In genomic region chr5:14936588-14936987, GRCh38 we compare ENCODE assay signal across 14 cellular contexts.
DNase-seq lines count a peak whose midpoint lies in the region; ATAC-seq and TF ChIP-seq lines count a peak whose summit lies in the region.
"Had no signal": no experiment of that assay in that cellular context is flagged by ENCODE, and none has a peak within 500 bp of the region (broad histone marks: within the 10 kb centered on the region; RNA-seq: fewer than 3 reads in every experiment).

No MANE protein-coding gene starts in this region.

- intact Hi-C loops in left ventricle myocardium inferior (cut with micrococcal nuclease) = no loop called here

- H3K4me1 Mint-ChIP-seq in neural crest cell = peaks cover 34% of the 10 kb centered on the region

- H3F3A ChIP-seq in Loucy (ENCODE audit: low read depth) = no peaks in the 10 kb centered on the region; the same call in 1 of the 2 replicates

- no peaks in the 10 kb centered on the region for H3K27me3 ChIP-seq in left ventricle myocardium inferior (ENCODE audit: low read depth)
- no peaks in the 10 kb centered on the region for H3K27me3 ChIP-seq in right atrium auricular region
- H3K27me3 ChIP-seq in Loucy (ENCODE audit: insufficient read depth, low read length, poor library complexity, severe bottlenecking) = no peaks in the 10 kb centered on the region

- no peaks in the 10 kb centered on the region for H3K9me3 ChIP-seq in left ventricle myocardium inferior (replicated peaks)
- H3K9me3 ChIP-seq in right atrium auricular region = no peaks in the 10 kb centered on the region
- no peaks in the 10 kb centered on the region for H3K9me3 ChIP-seq in Loucy (ENCODE audit: insufficient read depth, low read depth, low read length)
- H3K9me3 ChIP-seq: BE2C had no signal

- no peaks in the 10 kb centered on the region for H3K36me3 ChIP-seq in left ventricle myocardium inferior
- no peaks in the 10 kb centered on the region for H3K36me3 ChIP-seq in right atrium auricular region
- no peaks in the 10 kb centered on the region for H3K36me3 ChIP-seq in Loucy (ENCODE audit: insufficient read depth, low read length)
- H3K36me3 ChIP-seq: BE2C had no signal

- no peaks in the 10 kb centered on the region for H3K9me2 ChIP-seq in Loucy (replicated peaks; ENCODE audit: low read depth, low read length)

- no peak overlapping the region for H2AFZ ChIP-seq in Loucy (ENCODE audit: low read length)

- H3K4me3 ChIP-seq in left ventricle myocardium inferior (peak overlapping the region; percentile 8), right atrium auricular region (no peak overlapping the region), Loucy (ENCODE audit: low read length, poor library complexity, severe bottlenecking) (no peak overlapping the region)
- H3K4me3 ChIP-seq: A549 had no signal

- TF ChIP-seq CTCF in left ventricle myocardium inferior (IDR thresholded peaks at IDR 0.05; ENCODE audit: borderline replicate concordance) (no peak), right atrium auricular region (IDR thresholded peaks at IDR 0.05) (no peak), Loucy (conservative IDR thresholded peaks at IDR 0.05; ENCODE audit: low read length) (no peak), neural crest cell (conservative IDR thresholded peaks at IDR 0.05) (no peak)

- H3K79me2 ChIP-seq in Loucy (ENCODE audit: insufficient read depth, low read length) = no peaks in the 10 kb centered on the region

- H3K4me2 ChIP-seq in Loucy (ENCODE audit: low read depth, low read length, poor library complexity, severe bottlenecking) = peak overlapping the region; percentile 26

- ATAC-seq in HG03342 (IDR thresholded peaks at IDR 0.05; ENCODE audit: unreplicated experiment) (no peak), HG02798 (IDR thresholded peaks at IDR 0.05; ENCODE audit: poor library complexity, unreplicated experiment) (no peak)
- ATAC-seq: A549 had no signal

- H3K4me3 Mint-ChIP-seq in neural crest cell = no peak overlapping the region
- H3K4me3 Mint-ChIP-seq: CD4-positive, CD25-positive, alpha-beta regulatory T cell; HFFc6 had no signal

- H3K4me1 ChIP-seq in left ventricle myocardium inferior (peaks cover 8% of the 10 kb centered on the region), right atrium auricular region (peaks cover 0 to 7% of the 10 kb centered on the region in 2 donors), Loucy (ENCODE audit: insufficient read depth, low read length, poor library complexity, severe bottlenecking) (peaks cover 21% of the 10 kb centered on the region)
- H3K4me1 ChIP-seq: A549, BE2C had no signal

- no peaks in the 10 kb centered on the region for H4K20me1 ChIP-seq in Loucy (ENCODE audit: insufficient read depth, low read length, poor library complexity, severe bottlenecking)

- H3K36me3 Mint-ChIP-seq in neural crest cell (ENCODE audit: low read depth) = peaks cover 5% of the 10 kb centered on the region
- H3K36me3 Mint-ChIP-seq: CD4-positive, CD25-positive, alpha-beta regulatory T cell had no signal

- DNase-seq in left ventricle myocardium inferior (no peak), right atrium auricular region (ENCODE audit: low spot score) (no peak), neural crest cell (ENCODE audit: low read depth, low spot score) (no peak), SHP77 (lab: John Stamatoyannopoulos, UW) (no peak)
- DNase-seq: BE2C; CD4-positive, CD25-positive, alpha-beta regulatory T cell; DMS 273 treated with DMSO at 0.1 percent for 48 hours; HCEC 1CT; HFFc6 had no signal

- peaks cover 9% of the 10 kb centered on the region for H3K9me3 Mint-ChIP-seq in neural crest cell

- H3K27ac ChIP-seq in left ventricle myocardium inferior (replicated peaks) (peak overlapping the region; percentile 68), right atrium auricular region (peak overlapping the region in 1 of 2 donors; percentile 53)
- H3K27ac ChIP-seq: A549, HL-60 had no signal

- peak overlapping the region; percentile 73 for H3K27ac Mint-ChIP-seq in neural crest cell (ENCODE audit: unreplicated experiment)
- H3K27ac Mint-ChIP-seq: HFFc6 had no signal

- H3K27me3 Mint-ChIP-seq in neural crest cell (ENCODE audit: low read depth) = no peaks in the 10 kb centered on the region

- H3K9ac ChIP-seq in Loucy (ENCODE audit: low read depth, low read length, poor library complexity, severe bottlenecking) = no peak overlapping the region
